Comparison of ENCODE assay signal across 8 cellular contexts in genomic region chr5:168457542-168457941, GRCh38.
"Had no signal": no experiment of that assay in that cellular context is flagged by ENCODE, and none has a peak within 500 bp of the region (broad histone marks: within the 10 kb centered on the region; RNA-seq: fewer than 3 reads in every experiment).

No MANE protein-coding gene starts in this region.

- FAIRE-seq: H54, HTR-8/SVneo, K562 had no signal

- H3K9ac ChIP-seq: GM23248 had no signal

- H3K9me3 Mint-ChIP-seq: H9 had no signal

- DNase-seq: GM23248, GOT3, H9, HCEC 1CT, IMR-90 had no signal

- H3K4me1 Mint-ChIP-seq: H9 had no signal

- H2AFZ ChIP-seq: GM23248 had no signal

- H3K27ac ChIP-seq: GM23248 had no signal

- H3K4me3 ChIP-seq: GM23248, K562 had no signal

- H3K4me3 Mint-ChIP-seq: H9 had no signal
